10 cellular contexts compared by ENCODE assay signal in genomic region chr17:39605492-39606433, GRCh38. TPM values are rescaled to one million over a fixed set of nuclear protein-coding genes. Genes with fewer than 3 reads are reported as not detected.
DNase-seq lines count a peak whose midpoint lies in the region; ATAC-seq, FAIRE-seq and TF ChIP-seq lines count a peak whose summit lies in the region.
"Had no signal": no experiment of that assay in that cellular context is flagged by ENCODE, and none has a peak within 500 bp of the region (broad histone marks: within the 10 kb centered on the region; RNA-seq: fewer than 3 reads in every experiment).

No MANE protein-coding gene starts in this region.

- no TSS peak for BruUV-seq in A673 (replicated peaks; lab: Mats Ljungman, UMichigan)

- TF ChIP-seq RAD21 in A549 (conservative IDR thresholded peaks at IDR 0.05 in 1 of 2, IDR thresholded peaks at IDR 0.05 in 1 of 2) = no peak

- peak overlapping the region; percentile 92 for H3K4me2 ChIP-seq in A549

- TF ChIP-seq CTCF in A549 (IDR thresholded peaks at IDR 0.05) = no peak
- no peak for TF ChIP-seq CTCF in ascending aorta (IDR thresholded peaks at IDR 0.05)
- TF ChIP-seq CTCF in right lobe of liver (IDR thresholded peaks at IDR 0.05) = no peak
- no peak for TF ChIP-seq CTCF in A673 (conservative IDR thresholded peaks at IDR 0.05; ENCODE audit: low read depth, low read length)

- TF ChIP-seq POLR2A in A549 (IDR thresholded peaks at IDR 0.05; ENCODE audit: low read length) (no peak), right lobe of liver (IDR thresholded peaks at IDR 0.05) (no peak)

- H3K9me3 ChIP-seq in A549 (no peaks in the 10 kb centered on the region), ES-I3 (ENCODE audit: control insufficient read depth, insufficient read depth, low read length) (no peaks in the 10 kb centered on the region), ascending aorta (no peaks in the 10 kb centered on the region), right lobe of liver (no peaks in the 10 kb centered on the region), A673 (ENCODE audit: low read depth, low read length, poor library complexity, severe bottlenecking) (no peaks in the 10 kb centered on the region)
- H3K9me3 ChIP-seq: esophagus squamous epithelium had no signal

- H3K9ac ChIP-seq in ES-I3 (ENCODE audit: low read depth, low read length) = peak overlapping the region; percentile 35; the same call in 1 of the 2 replicates

- peaks cover 54% of the 10 kb centered on the region for H3K27me3 ChIP-seq in ascending aorta
- H3K27me3 ChIP-seq in right lobe of liver = peaks cover 18 to 50% of the 10 kb centered on the region in 2 donors
- H3K27me3 ChIP-seq in A673 (replicated peaks; ENCODE audit: insufficient read depth, low read depth, low read length, poor library complexity) = peaks cover 68% of the 10 kb centered on the region

- FAIRE-seq in A549 (lab: Jason Lieb, UNC) = no peak

- CTCF ChIA-PET in A549 (lab: Yijun Ruan, JAX) = interaction anchor here (0.7 to 58.8 kb wide), 9 partner anchors 11 to 399 kb away, joined by 3 to 1581 read pairs (median 5); partner anchors contain the start of genes PPP1R1B and STARD3
- CTCF ChIA-PET in A673 (lab: Charles Lee) = no interaction called here

- POLR2A ChIA-PET in A549 (lab: Yijun Ruan, JAX) = interaction anchor here (0.5 to 1.0 kb wide), 3 partner anchors 16 to 282 kb away, joined by 3 to 8 read pairs (median 5); no protein-coding TSS in a partner anchor
- POLR2A ChIA-PET in A673 (lab: Charles Lee; ENCODE audit: low non-redundant PET) = no interaction called here

- TF ChIP-seq EP300 in A549 (IDR thresholded peaks at IDR 0.05) = no peak

- H3K27ac ChIP-seq in A549 (no peak overlapping the region), ascending aorta (no peak overlapping the region), right lobe of liver (no peak overlapping the region), A673 (ENCODE audit: low read depth, low read length, poor library complexity, severe bottlenecking) (no peak overlapping the region)
- H3K27ac ChIP-seq: esophagus squamous epithelium had no signal

- intact Hi-C loops in ascending aorta (cut with DNase I) (no loop called here), right lobe of liver (cut with DNase I) (loop anchor here in 1 of 2 donors (10.0 kb wide), 1 partner anchor 61 kb away; no protein-coding TSS in a partner anchor), A673 (cut with micrococcal nuclease; ENCODE audit: unreplicated experiment) (no loop called here)

- WGBS in A549 (ENCODE audit: missing lambda C conversion rate) = 20% methylated on average over 70 of the region's 102 CpGs
- 5% methylated on average over 36 of the region's 102 CpGs for WGBS in right lobe of liver (ENCODE audit: insufficient coverage, low coverage, low lambda C conversion rate, missing lambda C conversion rate)

- H3K4me1 ChIP-seq in A549 = peaks cover 44% of the 10 kb centered on the region
- H3K4me1 ChIP-seq in ES-I3 (ENCODE audit: insufficient read depth, low read length) = peaks cover 18% of the 10 kb centered on the region; the same call in 1 of the 2 replicates
- H3K4me1 ChIP-seq in ascending aorta = peaks cover 17 to 23% of the 10 kb centered on the region in 2 donors
- H3K4me1 ChIP-seq in right lobe of liver = peaks cover 0 to 11% (median 0%) of the 10 kb centered on the region in 4 donors
- no peaks in the 10 kb centered on the region for H3K4me1 ChIP-seq in A673 (ENCODE audit: insufficient read depth, low read length, poor library complexity, severe bottlenecking)

- ATAC-seq in A549 (peak; percentile 38 to 66), right lobe of liver (peak in 3 of 4 donors; percentile 6 to 30 (median 15)), HG02571 (IDR thresholded peaks at IDR 0.05; ENCODE audit: unreplicated experiment) (no peak), GM18873 (IDR thresholded peaks at IDR 0.05; ENCODE audit: low FRiP score, unreplicated experiment) (no peak)

- DNase-seq in A549 (ENCODE audit: low read depth in 1 of 2, low spot score in 1 of 2) (peak in 1 of 2 experiments; percentile 83), ascending aorta (ENCODE audit: low spot score in 2 of 2) (no peak), right lobe of liver (no peak), SHP77 (lab: John Stamatoyannopoulos, UW) (no peak), A673 (ENCODE audit: low spot score) (no peak)
- DNase-seq: esophagus squamous epithelium had no signal

- H3K36me3 ChIP-seq in ES-I3 (ENCODE audit: insufficient read depth, low read length) (no peaks in the 10 kb centered on the region), ascending aorta (no peaks in the 10 kb centered on the region), right lobe of liver (no peaks in the 10 kb centered on the region), A673 (ENCODE audit: insufficient read depth, low read length, poor library complexity, severe bottlenecking) (no peaks in the 10 kb centered on the region)
- H3K36me3 ChIP-seq: esophagus squamous epithelium had no signal

- H3K4me3 ChIP-seq in A549 (peak overlapping the region; percentile 30), ascending aorta (peak overlapping the region; percentile 37 to 54), right lobe of liver (no peak overlapping the region), A673 (ENCODE audit: low read depth, low read length, poor library complexity, severe bottlenecking) (no peak overlapping the region)

TF ChIP-seq in A549, 52 proteins besides CTCF, POLR2A, EP300 and RAD21:
- TF ChIP-seq HDAC2 (IDR thresholded peaks at IDR 0.05) = peak; percentile 99
- TF ChIP-seq, protein P1, sequence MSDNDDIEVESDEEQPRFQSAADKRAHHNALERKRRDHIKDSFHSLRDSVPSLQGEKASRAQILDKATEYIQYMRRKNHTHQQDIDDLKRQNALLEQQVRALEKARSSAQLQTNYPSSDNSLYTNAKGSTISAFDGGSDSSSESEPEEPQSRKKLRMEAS (IDR thresholded peaks at IDR 0.05) = 0 out of 2 replicates have a peak, but pooled peaks have one; percentile 7
- TF ChIP-seq EHMT2 (IDR thresholded peaks at IDR 0.05; ENCODE audit: low read depth) = no peak
- TF ChIP-seq HEYL (CRISPR knock-in tag; IDR thresholded peaks at IDR 0.05) = no peak
TF ChIP-seq in A549: peak in this region for 2.

RNA-seq across cellular contexts. Expression of gene NEUROD2, which starts 2.0 kb away (rescaled TPM):
- not detected in 2 replicates for polyA plus RNA-seq in A549 (2011; rRNA removed)
- not detected in 2 replicates for polyA plus RNA-seq in A549 (2012; cell fraction: cytosol; rRNA removed)
- 0.02 and 0.04 TPM in 2 replicates for polyA plus RNA-seq in A549 (2012; cell fraction: nucleus; rRNA removed)
- not detected in 3 replicates for polyA plus RNA-seq in A549 (2017; fragmentation: RNase III; extraction: RNeasy Plus Mini Kit Qiagen cat#74134 plus additional on column Dnase treatment)
- not detected in 2 replicates for polyA minus RNA-seq in A549 (2011; rRNA and poly(A)+ RNA removed)
- total RNA-seq in ascending aorta = not detected
- total RNA-seq in right lobe of liver = not detected
- not detected in 2 replicates for total RNA-seq in A673 (2021)
- total RNA-seq: esophagus squamous epithelium had no signal

RNA-seq across cellular contexts. Expression of gene PPP1R1B, which starts 21.0 kb away (rescaled TPM):
- polyA plus RNA-seq in A549 (2011; rRNA removed) = 0.07 and 0.10 TPM in 2 replicates
- 0.03 TPM in 1 of 2 replicates, not detected in the other for polyA plus RNA-seq in A549 (2012; cell fraction: cytosol; rRNA removed)
- polyA plus RNA-seq in A549 (2012; cell fraction: nucleus; rRNA removed) = not detected in 2 replicates
- not detected in 3 replicates for polyA plus RNA-seq in A549 (2017; fragmentation: RNase III; extraction: RNeasy Plus Mini Kit Qiagen cat#74134 plus additional on column Dnase treatment)
- not detected in 2 replicates for polyA minus RNA-seq in A549 (2011; rRNA and poly(A)+ RNA removed)
- 2.4 TPM for total RNA-seq in ascending aorta
- total RNA-seq in right lobe of liver = under 1 TPM in 1 of 6 experiments, not detected in 5; 0.46 TPM
- 8.2 and 11.7 TPM in 2 replicates for total RNA-seq in A673 (2021)
- total RNA-seq: myocyte had no signal

RNA-seq across cellular contexts. Expression of gene STARD3, which starts 31.2 kb away (rescaled TPM):
- polyA plus RNA-seq in A549 (2011; rRNA removed) = 56.0 and 60.9 TPM in 2 replicates
- 83.7 and 101 TPM in 2 replicates for polyA plus RNA-seq in A549 (2012; cell fraction: cytosol; rRNA removed)
- 261 and 339 TPM in 2 replicates for polyA plus RNA-seq in A549 (2012; cell fraction: nucleus; rRNA removed)
- polyA plus RNA-seq in A549 (2017; fragmentation: RNase III; extraction: RNeasy Plus Mini Kit Qiagen cat#74134 plus additional on column Dnase treatment) = 53.0 to 56.1 TPM (median 54.6 TPM) in 3 replicates
- polyA minus RNA-seq in A549 (2011; rRNA and poly(A)+ RNA removed) = 77.8 and 87.0 TPM in 2 replicates
- total RNA-seq in ascending aorta = 87.6 TPM
- total RNA-seq in right lobe of liver = 10 to 100 TPM; 24.3 to 49.8 (median 28.0) TPM
- 21.3 and 31.4 TPM in 2 replicates for total RNA-seq in A673 (2021)

RNA-seq across cellular contexts. Expression of gene TCAP, which starts 59.4 kb away (rescaled TPM):
- polyA plus RNA-seq in A549 (2011; rRNA removed) (0.41 and 0.67 TPM in 2 replicates), A549 (2017; fragmentation: RNase III; extraction: RNeasy Plus Mini Kit Qiagen cat#74134 plus additional on column Dnase treatment) (1.0 to 1.6 TPM (median 1.2 TPM) in 3 replicates)
- polyA plus RNA-seq in A549 (2012; cell fraction: cytosol; rRNA removed) = 0.40 and 0.61 TPM in 2 replicates
- 3.7 and 4.3 TPM in 2 replicates for polyA plus RNA-seq in A549 (2012; cell fraction: nucleus; rRNA removed)
- 0.73 and 1.2 TPM in 2 replicates for polyA minus RNA-seq in A549 (2011; rRNA and poly(A)+ RNA removed)
- total RNA-seq in ascending aorta (not detected), right lobe of liver (1 to 10 TPM in 4 of 6 experiments, under 1 TPM in 2; 0.49 to 4.3 (median 1.1) TPM), A673 (2021) (0.54 and 0.79 TPM in 2 replicates)

Comparison
In these comparisons a context has a peak if more than half of its experiments do, and no peak if none do; other contexts are left out.
1. ATAC-seq: peak in A549 (2 of 2) and right lobe of liver (3 of 4); none in HG02571 (single experiment) and GM18873 (single experiment).
2. H3K4me3 ChIP-seq: peak in A549 (single experiment) and ascending aorta (2 of 2); none in right lobe of liver (0 of 3) and A673 (single experiment).